In genomic region chr17:7243838-7244237, GRCh38 we compare ENCODE assay signal across 8 cellular contexts. TPM values are rescaled to one million over a fixed set of nuclear protein-coding genes. Genes with fewer than 3 reads are reported as not detected.
DNase-seq lines count a peak whose midpoint lies in the region; ATAC-seq and TF ChIP-seq lines count a peak whose summit lies in the region.
"Not testable (repeated sequence)": the region's sequence is repeated elsewhere in the genome, so short reads cannot be mapped to it uniquely, and the experiment has no call there.

No MANE protein-coding gene starts in this region.

- not testable (repeated sequence) for DNase-seq in Panc1 (ENCODE audit: low read depth, low spot score); activated T-cell treated with anti-CD3 and anti-CD28 coated beads, Interleukin-2, amount 50 U/mL, for 24 hours; central memory CD8-positive, alpha-beta T cell (ENCODE audit: low spot score in 2 of 2); glutamatergic neuron; mesothelial cell of epicardium (ENCODE audit: low spot score in 2 of 2, unreplicated experiment in 2 of 2); suprapubic skin (ENCODE audit: low spot score in 2 of 2)

- H3K4me2 ChIP-seq in parathyroid adenoma (ENCODE audit: low read length) = not testable (repeated sequence)

- BruUV-seq in Panc1 (replicated peaks; lab: Mats Ljungman, UMichigan) = TSS peak; percentile 68

- in situ Hi-C loops in Panc1 (cut with HindIII; ENCODE audit: low pct_unique_long_range_greater_than_20kb, low sequenced_read_pairs) = not testable (repeated sequence)

- intact Hi-C loops in Panc1 (cut with micrococcal nuclease; ENCODE audit: unreplicated experiment) = not testable (repeated sequence)

- H3K27ac ChIP-seq in C4-2B (peak overlapping the region; percentile 94; the same call in 1 of the 2 replicates), parathyroid adenoma (peak overlapping the region; percentile 94), suprapubic skin (peak overlapping the region; percentile 98)
- not testable (repeated sequence) for H3K27ac ChIP-seq in Panc1 (ENCODE audit: low read length)

- CTCF ChIA-PET in Panc1 (lab: Charles Lee) = not testable (repeated sequence)

- peaks cover 51% of the 10 kb centered on the region for H3K4me1 Mint-ChIP-seq in activated T-cell treated with anti-CD3 and anti-CD28 coated beads, Interleukin-2, amount 50 U/mL, for 24 hours (ENCODE audit: low read depth)
- peaks cover 56% of the 10 kb centered on the region for H3K4me1 Mint-ChIP-seq in central memory CD8-positive, alpha-beta T cell
- H3K4me1 Mint-ChIP-seq in glutamatergic neuron (ENCODE audit: low read depth, unreplicated experiment) (peaks cover 35% of the 10 kb centered on the region), mesothelial cell of epicardium (peaks cover 33% of the 10 kb centered on the region)

- 74% methylated on average over 10 of the region's 10 CpGs for WGBS in suprapubic skin

- not testable (repeated sequence) for TF ChIP-seq EP300 in suprapubic skin (IDR thresholded peaks at IDR 0.05)

- H3K4me1 ChIP-seq in Panc1 (ENCODE audit: control insufficient read depth, insufficient read depth, low read length) (peaks cover 16% of the 10 kb centered on the region), parathyroid adenoma (peaks cover 19% of the 10 kb centered on the region), suprapubic skin (peaks cover 28% of the 10 kb centered on the region)

- TF ChIP-seq POLR2A in suprapubic skin (IDR thresholded peaks at IDR 0.05) = not testable (repeated sequence)

- peak overlapping the region; percentile 67 for H3K27ac Mint-ChIP-seq in activated T-cell treated with anti-CD3 and anti-CD28 coated beads, Interleukin-2, amount 50 U/mL, for 24 hours
- H3K27ac Mint-ChIP-seq in central memory CD8-positive, alpha-beta T cell (ENCODE audit: low read depth); mesothelial cell of epicardium: not testable (repeated sequence)
- H3K27ac Mint-ChIP-seq in glutamatergic neuron (ENCODE audit: unreplicated experiment) = peak overlapping the region; percentile 86

- not testable (repeated sequence) for H3K9ac ChIP-seq in parathyroid adenoma

- not testable (repeated sequence) for H3K27me3 ChIP-seq in Panc1 (ENCODE audit: control insufficient read depth, insufficient read depth, low read length); parathyroid adenoma (ENCODE audit: control insufficient read depth, insufficient read depth, low read length); suprapubic skin

- H3K36me3 Mint-ChIP-seq in activated T-cell treated with anti-CD3 and anti-CD28 coated beads, Interleukin-2, amount 50 U/mL, for 24 hours (ENCODE audit: low read depth) = peaks cover 77% of the 10 kb centered on the region
- H3K36me3 Mint-ChIP-seq in central memory CD8-positive, alpha-beta T cell (ENCODE audit: insufficient read depth) = peaks cover 54% of the 10 kb centered on the region
- H3K36me3 Mint-ChIP-seq in glutamatergic neuron (ENCODE audit: unreplicated experiment) (peaks cover 13% of the 10 kb centered on the region), mesothelial cell of epicardium (peaks cover 21% of the 10 kb centered on the region)

- not testable (repeated sequence) for ATAC-seq in Panc1; central memory CD8-positive, alpha-beta T cell (replicated peaks; ENCODE audit: extremely low read depth, poor library complexity, severe bottlenecking)

- H3K4me3 Mint-ChIP-seq in activated T-cell treated with anti-CD3 and anti-CD28 coated beads, Interleukin-2, amount 50 U/mL, for 24 hours = not testable (repeated sequence)
- peak overlapping the region; percentile 98 for H3K4me3 Mint-ChIP-seq in central memory CD8-positive, alpha-beta T cell
- H3K4me3 Mint-ChIP-seq in glutamatergic neuron (ENCODE audit: unreplicated experiment) (peak overlapping the region; percentile 99), mesothelial cell of epicardium (peak overlapping the region; percentile 95)

- not testable (repeated sequence) for H3K9me3 ChIP-seq in Panc1 (ENCODE audit: control insufficient read depth, insufficient read depth, low read depth, low read length); parathyroid adenoma (ENCODE audit: control insufficient read depth, low read length); suprapubic skin

- not testable (repeated sequence) for H2AFZ ChIP-seq in parathyroid adenoma

- POLR2A ChIA-PET in Panc1 (lab: Charles Lee) = interaction anchor here (0.7 kb wide), 1 partner anchor 231 kb away, joined by 3 read pairs; the partner anchor contains the start of gene RNASEK

- not testable (repeated sequence) for H3K36me3 ChIP-seq in Panc1 (ENCODE audit: control insufficient read depth, insufficient read depth, low read length); parathyroid adenoma (ENCODE audit: control insufficient read depth, insufficient read depth, low read length)
- H3K36me3 ChIP-seq in suprapubic skin = peaks cover 44% of the 10 kb centered on the region

- peaks cover 20% of the 10 kb centered on the region for H3K79me2 ChIP-seq in parathyroid adenoma

- not testable (repeated sequence) for H3K9me3 Mint-ChIP-seq in activated T-cell treated with anti-CD3 and anti-CD28 coated beads, Interleukin-2, amount 50 U/mL, for 24 hours; central memory CD8-positive, alpha-beta T cell; mesothelial cell of epicardium
- H3K9me3 Mint-ChIP-seq in glutamatergic neuron (ENCODE audit: unreplicated experiment) = peaks cover 36% of the 10 kb centered on the region

- not testable (repeated sequence) for H3K27me3 Mint-ChIP-seq in activated T-cell treated with anti-CD3 and anti-CD28 coated beads, Interleukin-2, amount 50 U/mL, for 24 hours; central memory CD8-positive, alpha-beta T cell; mesothelial cell of epicardium (ENCODE audit: low read depth)
- peaks cover 33% of the 10 kb centered on the region for H3K27me3 Mint-ChIP-seq in glutamatergic neuron (ENCODE audit: unreplicated experiment)

- not testable (repeated sequence) for H3K4me3 ChIP-seq in Panc1 (ENCODE audit: low read depth in 2 of 2, low read length in 2 of 2)
- H3K4me3 ChIP-seq in parathyroid adenoma (ENCODE audit: low read depth, low read length) (peak overlapping the region; percentile 94), suprapubic skin (peak overlapping the region; percentile 97)

- TF ChIP-seq CTCF in C4-2B (conservative IDR thresholded peaks at IDR 0.05); Panc1 (IDR thresholded peaks at IDR 0.05); glutamatergic neuron (IDR thresholded peaks at IDR 0.05; ENCODE audit: partially characterized antibody, unreplicated experiment); mesothelial cell of epicardium (IDR thresholded peaks at IDR 0.05; ENCODE audit: unreplicated experiment); parathyroid adenoma (IDR thresholded peaks at IDR 0.05); suprapubic skin (IDR thresholded peaks at IDR 0.05): not testable (repeated sequence)

RNA-seq across cellular contexts. Expression of gene GABARAP, which starts 1.6 kb away (rescaled TPM):
- total RNA-seq in Panc1 (2021; ENCODE audit: unreplicated experiment) = 289 TPM
- 175 TPM for polyA plus RNA-seq in Panc1 (2012; ENCODE audit: insufficient read length)
- total RNA-seq in glutamatergic neuron (ENCODE audit: unreplicated experiment) = 908 TPM
- total RNA-seq in mesothelial cell of epicardium = 424 to 451 TPM (median 429 TPM) in 3 replicates
- total RNA-seq in suprapubic skin = 100 to 1,000 TPM; 446 to 840 (median 533) TPM

RNA-seq across cellular contexts. Expression of gene PHF23, which starts 4.6 kb away (rescaled TPM):
- total RNA-seq in Panc1 (2021; ENCODE audit: unreplicated experiment) (69.3 TPM), glutamatergic neuron (ENCODE audit: unreplicated experiment) (72.3 TPM), mesothelial cell of epicardium (55.4 to 57.1 TPM (median 55.6 TPM) in 3 replicates), suprapubic skin (10 to 100 TPM; 19.0 to 35.0 (median 29.1) TPM)
- polyA plus RNA-seq in Panc1 (2012; ENCODE audit: insufficient read length) = 68.6 TPM

RNA-seq across cellular contexts. Expression of gene CTDNEP1, which starts 7.7 kb away (rescaled TPM):
- 132 TPM for total RNA-seq in Panc1 (2021; ENCODE audit: unreplicated experiment)
- polyA plus RNA-seq in Panc1 (2012; ENCODE audit: insufficient read length) = 151 TPM
- 185 TPM for total RNA-seq in glutamatergic neuron (ENCODE audit: unreplicated experiment)
- 122 to 132 TPM (median 130 TPM) in 3 replicates for total RNA-seq in mesothelial cell of epicardium
- 10 to 100 TPM; 54.7 to 80.6 (median 72.1) TPM for total RNA-seq in suprapubic skin

RNA-seq across cellular contexts. Expression of gene ELP5, which starts 8.2 kb away (rescaled TPM):
- 89.5 TPM for total RNA-seq in Panc1 (2021; ENCODE audit: unreplicated experiment)
- 100 TPM for polyA plus RNA-seq in Panc1 (2012; ENCODE audit: insufficient read length)
- 34.1 TPM for total RNA-seq in glutamatergic neuron (ENCODE audit: unreplicated experiment)
- total RNA-seq in mesothelial cell of epicardium = 37.9 to 42.8 TPM (median 42.1 TPM) in 3 replicates
- total RNA-seq in suprapubic skin = 10 to 100 TPM; 13.6 to 29.7 (median 20.3) TPM

RNA-seq across cellular contexts. Expression of gene DVL2, which starts 9.5 kb away (rescaled TPM):
- total RNA-seq in Panc1 (2021; ENCODE audit: unreplicated experiment) (84.2 TPM), glutamatergic neuron (ENCODE audit: unreplicated experiment) (79.1 TPM), mesothelial cell of epicardium (87.3 to 96.1 TPM (median 94.0 TPM) in 3 replicates), suprapubic skin (10 to 100 TPM; 53.2 to 78.1 (median 55.5) TPM)
- polyA plus RNA-seq in Panc1 (2012; ENCODE audit: insufficient read length) = 108 TPM
